38 cellular contexts compared by ENCODE assay signal in genomic region chr3:100554373-100554676, GRCh38. TPM values are rescaled to one million over a fixed set of nuclear protein-coding genes. Genes with fewer than 3 reads are reported as not detected.
"Had no signal": no experiment of that assay in that cellular context is flagged by ENCODE, and none has a peak within 500 bp of the region (broad histone marks: within the 10 kb centered on the region; RNA-seq: fewer than 3 reads in every experiment).

No MANE protein-coding gene starts in this region.

- H3K4me3 ChIP-seq: adrenal gland, body of pancreas, cardiac muscle cell had no signal

- ATAC-seq: activated CD8-positive, alpha-beta T cell treated with anti-CD3 and anti-CD28 coated beads for 36 hours; activated naive CD4-positive, alpha-beta T cell treated with anti-CD3 and anti-CD28 coated beads, Interleukin-2, amount 50 U/mL, for 72 hours; activated T-cell treated with anti-CD3 and anti-CD28 coated beads, Interleukin-2, amount 50 U/mL, for 4 hours; activated T-cell treated with anti-CD3 and anti-CD28 coated beads, Interleukin-2, amount 50 U/mL, for 72 hours; activated T-helper 17 cell treated with anti-CD3 and anti-CD28 coated beads, Interleukin-2, amount 50 U/mL, for 72 hours; body of pancreas had no signal

- FAIRE-seq: bronchial epithelial cell, TTC549 had no signal

- H3K4me1 ChIP-seq: adrenal gland, body of pancreas had no signal

- H3K36me3 ChIP-seq: adrenal gland, cardiac muscle cell had no signal

- H3K9me3 ChIP-seq: adrenal gland, body of pancreas had no signal

- H3K27me3 ChIP-seq: adrenal gland, body of pancreas, cardiac muscle cell had no signal

- H3K27ac ChIP-seq: adrenal gland, body of pancreas, cardiac muscle cell, VCaP had no signal

- DNase-seq: activated B cell treated with CpG ODN at 0.5 μM for 24 hours; activated CD4-positive, alpha-beta memory T cell treated with anti-CD3 and anti-CD28 coated beads for 36 hours; activated CD4-positive, alpha-beta T cell treated with anti-CD3 and anti-CD28 coated beads for 4 hours; activated CD4-positive, alpha-beta T cell treated with anti-CD3 and anti-CD28 coated beads, Interleukin-2, amount 10 ng/mL, durations not matched to agents 24 days and 14 days; activated CD4-positive, alpha-beta T cell treated with anti-CD3 and anti-CD28 coated beads, Interleukin-2, amount 50 U/mL, for 1 hour; activated CD4-positive, alpha-beta T cell treated with anti-CD3 and anti-CD28 coated beads, Interleukin-2, amount 50 U/mL, for 4 hours; activated CD4-positive, CD25-positive, alpha-beta regulatory T cell treated with anti-CD3 and anti-CD28 coated beads, Interleukin-2, amount 50 U/mL, for 72 hours; activated CD8-positive, alpha-beta memory T cell treated with anti-CD3 and anti-CD28 coated beads, Interleukin-2, amount 50 U/mL, for 4 hours; activated CD8-positive, alpha-beta T cell treated with anti-CD3 and anti-CD28 coated beads for 36 hours; activated effector memory CD4-positive, alpha-beta T cell treated with anti-CD3 and anti-CD28 coated beads, Interleukin-2, amount 50 U/mL, for 16 hours; activated gamma-delta T cell treated with Interleukin-2 at 50 U/mL for 16 hours; activated naive CD4-positive, alpha-beta T cell; activated naive CD4-positive, alpha-beta T cell treated with anti-CD3 and anti-CD28 coated beads for 36 hours; activated naive CD4-positive, alpha-beta T cell treated with anti-CD3 and anti-CD28 coated beads, Interleukin-2, amount 50 U/mL, for 16 hours; activated naive CD8-positive, alpha-beta T cell treated with anti-CD3 and anti-CD28 coated beads for 36 hours; activated T-cell treated with anti-CD3 and anti-CD28 coated beads for 4 hours; activated T-cell treated with anti-CD3 and anti-CD28 coated beads, Interleukin-2, amount 50 U/mL, for 1 hour; activated T-cell treated with anti-CD3 and anti-CD28 coated beads, Interleukin-2, amount 50 U/mL, for 4 hours; activated T-cell treated with anti-CD3 and anti-CD28 coated beads, Interleukin-2, amount 50 U/mL, for 72 hours; adrenal gland; amniotic stem cell; aorta; body of pancreas; caudate nucleus; cerebellar nuclear complex; T-helper 1 cell; T-helper 2 cell; T-helper 9 cell had no signal

RNA-seq across cellular contexts. Expression of gene ADGRG7, which starts 55.1 kb away (rescaled TPM):
- total RNA-seq: activated B cell treated with CpG ODN at 0.5 μM for 24 hours; activated CD4-positive, alpha-beta memory T cell treated with anti-CD3 and anti-CD28 coated beads for 36 hours; activated CD4-positive, alpha-beta T cell treated with anti-CD3 and anti-CD28 coated beads, Interleukin-2, amount 10 ng/mL, durations not matched to agents 24 days and 14 days; activated CD8-positive, alpha-beta memory T cell treated with anti-CD3 and anti-CD28 coated beads for 36 hours; activated naive CD4-positive, alpha-beta T cell treated with anti-CD3 and anti-CD28 coated beads for 36 hours; activated naive CD4-positive, alpha-beta T cell treated with anti-CD3 and anti-CD28 coated beads, Interleukin-2, amount 50 U/mL, for 72 hours; activated naive CD8-positive, alpha-beta T cell treated with anti-CD3 and anti-CD28 coated beads for 36 hours; activated T-cell treated with anti-CD3 and anti-CD28 coated beads, Interleukin-2, amount 50 U/mL, for 4 hours; activated T-cell treated with anti-CD3 and anti-CD28 coated beads, Interleukin-2, amount 50 U/mL, for 72 hours; activated T-helper 1 cell treated with anti-CD3 and anti-CD28 coated beads, Interleukin-12 subunit alpha, Interleukin-12 subunit beta, Interleukin-2, Interleukin-4 antibody, amounts not matched to agents 30 ng/mL and 10 ng/mL and 1 ng/mL, durations not matched to agents 14 hours and 24 hours and 36 hours; activated T-helper 17 cell treated with anti-CD3 and anti-CD28 coated beads, Interleukin-2, amount 50 U/mL, for 72 hours; adrenal gland; astrocyte; body of pancreas; chondrocyte had no signal
- polyA plus RNA-seq: adrenal gland had no signal
